8 cellular contexts compared by ENCODE assay signal in genomic region chr10:103668351-103669242, GRCh38.
DNase-seq lines count a peak whose midpoint lies in the region; ATAC-seq lines count a peak whose summit lies in the region.

No MANE protein-coding gene starts in this region.

- H3K4me3 Mint-ChIP-seq in CD4-positive, CD25-positive, alpha-beta regulatory T cell, result peak overlapping the region; percentile 22 to 89 (median 80)

- H3K4me3 ChIP-seq in CD4-positive, CD25-positive, alpha-beta regulatory T cell (ENCODE audit: low read depth, low read length), result no peak overlapping the region
- H3K4me3 ChIP-seq in esophagus (ENCODE audit: low read depth in 1 of 2, low read length in 2 of 2) (peak overlapping the region in 1 of 2 donors; percentile 1), neuronal stem cell (ENCODE audit: low read length in 2 of 2) (no peak overlapping the region)

- peaks cover 0 to 19% (median 13%) of the 10 kb centered on the region in 4 donors for H3K4me1 Mint-ChIP-seq in CD4-positive, CD25-positive, alpha-beta regulatory T cell

- H3K27me3 Mint-ChIP-seq in CD4-positive, CD25-positive, alpha-beta regulatory T cell, result no peaks in the 10 kb centered on the region

- no peak overlapping the region for H4K8ac ChIP-seq in neuronal stem cell (ENCODE audit: low read depth, low read length)

- H3K79me1 ChIP-seq in neuronal stem cell (ENCODE audit: low read depth, low read length), result no peaks in the 10 kb centered on the region

- H3K14ac ChIP-seq in neuronal stem cell (ENCODE audit: low read length), result peak overlapping the region; percentile 91

- WGBS in esophagus, 2 donors, result 34 to 37% methylated on average over 37 of the region's 37 CpGs
- no CpG with 5 or more reads among the region's 37 CpGs for WGBS in neuronal stem cell (ENCODE audit: extremely low coverage in 2 of 2, insufficient read length in 2 of 2, insufficient replicate concordance in 1 of 2), 2 donors

- peak overlapping the region; percentile 89 for H3K23ac ChIP-seq in neuronal stem cell (ENCODE audit: low read depth, low read length, poor library complexity)

- H3K4me1 ChIP-seq in CD4-positive, CD25-positive, alpha-beta regulatory T cell (ENCODE audit: control insufficient read depth, insufficient read depth, low read length, poor library complexity, severe bottlenecking), result peaks cover 9% of the 10 kb centered on the region
- H3K4me1 ChIP-seq in esophagus (ENCODE audit: control insufficient read depth in 2 of 2, insufficient read depth in 2 of 2, low read length in 1 of 2) (peaks cover 0 to 24% of the 10 kb centered on the region in 2 donors), neuronal stem cell (ENCODE audit: control insufficient read depth in 2 of 2, insufficient read depth in 1 of 2, low read depth in 1 of 2, low read length in 2 of 2) (peaks cover 5 to 12% of the 10 kb centered on the region in 2 donors)

- peak in 1 of 3 donors; percentile 30 for DNase-seq in CD4-positive, CD25-positive, alpha-beta regulatory T cell
- DNase-seq in NCI-H226, result peak; percentile 45
- no peak for DNase-seq in neuronal stem cell (ENCODE audit: low spot score)
- DNase-seq in cerebellar cortex (ENCODE audit: low spot score), result no peak
- DNase-seq in NCI-H2196 treated with DMSO at 0.1 percent for 48 hours (lab: John Stamatoyannopoulos, UW; ENCODE audit: unreplicated experiment), result no peak
- DNase-seq in Ammon's horn (ENCODE audit: low spot score), result no peak

- H2BK120ac ChIP-seq in neuronal stem cell (ENCODE audit: low read depth, low read length), result no peak overlapping the region

- peak overlapping the region; percentile 96 for H3K18ac ChIP-seq in neuronal stem cell (ENCODE audit: low read length)

- peak overlapping the region; percentile 70 for H2BK15ac ChIP-seq in neuronal stem cell (ENCODE audit: low read length)

- H3K27ac Mint-ChIP-seq in CD4-positive, CD25-positive, alpha-beta regulatory T cell, result peak overlapping the region in 2 of 3 donors; percentile 60 to 96

- no peaks in the 10 kb centered on the region for H3K36me3 ChIP-seq in CD4-positive, CD25-positive, alpha-beta regulatory T cell (ENCODE audit: control insufficient read depth, insufficient read depth, low read length)
- H3K36me3 ChIP-seq in esophagus (ENCODE audit: control insufficient read depth in 2 of 2, insufficient read depth in 2 of 2, low read length in 1 of 2), result peaks cover 0 to 33% of the 10 kb centered on the region in 2 donors
- no peaks in the 10 kb centered on the region for H3K36me3 ChIP-seq in neuronal stem cell (replicated peaks in 1 of 2; ENCODE audit: control insufficient read depth in 2 of 2, insufficient read depth in 2 of 2, low read length in 2 of 2)

- H3K9me3 ChIP-seq in CD4-positive, CD25-positive, alpha-beta regulatory T cell (ENCODE audit: control insufficient read depth in 2 of 2, low read length in 2 of 2), result no peaks in the 10 kb centered on the region
- H3K9me3 ChIP-seq in esophagus (ENCODE audit: control insufficient read depth in 2 of 2, insufficient read depth in 1 of 2, low read depth in 1 of 2, low read length in 1 of 2), result peaks cover 0 to 3% of the 10 kb centered on the region in 2 donors
- no peaks in the 10 kb centered on the region for H3K9me3 ChIP-seq in neuronal stem cell (replicated peaks in 1 of 2; ENCODE audit: control insufficient read depth in 2 of 2, insufficient read depth in 1 of 2, low read depth in 1 of 2, low read length in 2 of 2)

- H2BK12ac ChIP-seq in neuronal stem cell (ENCODE audit: low read length), result no peak overlapping the region

- no peak overlapping the region for H2BK5ac ChIP-seq in neuronal stem cell (ENCODE audit: low read length)

- H3K4ac ChIP-seq in neuronal stem cell (ENCODE audit: low read length), result no peak overlapping the region

- peaks cover 7% of the 10 kb centered on the region for H3K36me3 Mint-ChIP-seq in CD4-positive, CD25-positive, alpha-beta regulatory T cell

- no peaks in the 10 kb centered on the region for H3K27me3 ChIP-seq in CD4-positive, CD25-positive, alpha-beta regulatory T cell (ENCODE audit: control insufficient read depth, insufficient read depth, low read length)
- no peaks in the 10 kb centered on the region for H3K27me3 ChIP-seq in esophagus (ENCODE audit: control insufficient read depth in 1 of 2, insufficient read depth in 2 of 2, low read length in 2 of 2)
- H3K27me3 ChIP-seq in neuronal stem cell (ENCODE audit: control insufficient read depth in 3 of 3, insufficient read depth in 3 of 3, low read depth in 1 of 3, low read length in 3 of 3), result no peaks in the 10 kb centered on the region

- peak; percentile 36 to 63 for ATAC-seq in CD4-positive, CD25-positive, alpha-beta regulatory T cell (ENCODE audit: low read depth in 2 of 2)
- ATAC-seq in GM21515 (IDR thresholded peaks at IDR 0.05; ENCODE audit: unreplicated experiment), result no peak

- peak overlapping the region; percentile 85 for H3K9ac ChIP-seq in neuronal stem cell (ENCODE audit: low read depth, low read length, poor library complexity)

- H4K91ac ChIP-seq in neuronal stem cell (ENCODE audit: low read depth, low read length, poor library complexity), result peak overlapping the region; percentile 80

- peak overlapping the region; percentile 20 for H3K27ac ChIP-seq in CD4-positive, CD25-positive, alpha-beta regulatory T cell (ENCODE audit: insufficient read depth, low read length, poor library complexity, severe bottlenecking)
- H3K27ac ChIP-seq in esophagus (ENCODE audit: low read depth in 2 of 2, low read length in 1 of 2) (peak overlapping the region; percentile 20 to 65), neuronal stem cell (replicated peaks; ENCODE audit: low read length) (no peak overlapping the region)

- no peaks in the 10 kb centered on the region for H3K9me3 Mint-ChIP-seq in CD4-positive, CD25-positive, alpha-beta regulatory T cell

- no peak overlapping the region for H2AFZ ChIP-seq in neuronal stem cell (ENCODE audit: low read length)

- H2AK5ac ChIP-seq in neuronal stem cell (ENCODE audit: low read depth, low read length), result peak overlapping the region; percentile 87

- no peak overlapping the region for H3K4me2 ChIP-seq in neuronal stem cell (ENCODE audit: insufficient read depth, low read length, poor library complexity, severe bottlenecking)
